ENCODE assay signal across 22 cellular contexts in genomic region chr14:84959796-84960515, GRCh38.
"Had no signal": no experiment of that assay in that cellular context is flagged by ENCODE, and none has a peak within 500 bp of the region (broad histone marks: within the 10 kb centered on the region; RNA-seq: fewer than 3 reads in every experiment).

No MANE protein-coding gene starts in this region.

- H3K27ac ChIP-seq: brain microvascular endothelial cell, epithelial cell of prostate, lower lobe of right lung, psoas muscle, spleen, thoracic aorta, upper lobe of left lung had no signal

- DNase-seq: activated CD4-positive, alpha-beta memory T cell treated with anti-CD3 and anti-CD28 coated beads, Interleukin-2, amount 10 ng/mL, durations not matched to agents 7 days and 5 days; activated CD4-positive, alpha-beta T cell treated with anti-CD3 and anti-CD28 coated beads for 4 hours; activated CD4-positive, CD25-positive, alpha-beta regulatory T cell; activated gamma-delta T cell; brain microvascular endothelial cell; caudate nucleus; effector memory CD8-positive, alpha-beta T cell; heart left ventricle; lower lobe of right lung; natural killer cell; psoas muscle; spleen; stimulated activated CD4-positive, alpha-beta T cell treated with anti-CD3 and anti-CD28 coated beads, Interleukin-4, amount 100 ng/mL, for 1 hour; stimulated activated naive CD4-positive, alpha-beta T cell; T1000; upper lobe of left lung had no signal

- H3K4me1 ChIP-seq: lower lobe of right lung, psoas muscle, right atrium auricular region, spleen, upper lobe of left lung had no signal

- H3K4me3 Mint-ChIP-seq: activated CD4-positive, alpha-beta memory T cell treated with anti-CD3 and anti-CD28 coated beads, Interleukin-2, amount 10 ng/mL, durations not matched to agents 7 days and 5 days; activated naive CD4-positive, alpha-beta T cell treated with anti-CD3 and anti-CD28 coated beads, Interleukin-2, amount 50 U/mL, for 24 hours; dendritic cell treated with granulocyte-macrophage colony-stimulating factor and Interleukin-4, amounts not matched to agents 40 ng/mL and 50 ng/mL, for 4 days; effector memory CD8-positive, alpha-beta T cell; natural killer cell; T-helper 1 cell treated with Interleukin-12 subunit alpha and Interleukin-12 subunit beta and Interleukin-4 antibody, amounts not matched to agents 30 μg/mL and 1 μg/mL, for 36 hours had no signal

- H3K27me3 ChIP-seq: brain microvascular endothelial cell, heart left ventricle, right atrium auricular region, spleen, upper lobe of left lung had no signal

- H3K4me1 Mint-ChIP-seq: activated CD4-positive, alpha-beta memory T cell treated with anti-CD3 and anti-CD28 coated beads, Interleukin-2, amount 10 ng/mL, durations not matched to agents 7 days and 5 days; activated naive CD4-positive, alpha-beta T cell treated with anti-CD3 and anti-CD28 coated beads, Interleukin-2, amount 50 U/mL, for 24 hours; natural killer cell had no signal

- H3K27me3 Mint-ChIP-seq: activated CD4-positive, alpha-beta memory T cell treated with anti-CD3 and anti-CD28 coated beads, Interleukin-2, amount 10 ng/mL, durations not matched to agents 7 days and 5 days; activated naive CD4-positive, alpha-beta T cell treated with anti-CD3 and anti-CD28 coated beads, Interleukin-2, amount 50 U/mL, for 24 hours; dendritic cell treated with granulocyte-macrophage colony-stimulating factor and Interleukin-4, amounts not matched to agents 40 ng/mL and 50 ng/mL, for 4 days; effector memory CD8-positive, alpha-beta T cell had no signal

- ATAC-seq: effector memory CD8-positive, alpha-beta T cell; heart left ventricle; lower lobe of right lung; natural killer cell; psoas muscle had no signal

- H3K9me3 ChIP-seq: lower lobe of right lung, psoas muscle, right atrium auricular region, thoracic aorta, upper lobe of left lung had no signal

- H3K27ac Mint-ChIP-seq: activated CD4-positive, alpha-beta memory T cell treated with anti-CD3 and anti-CD28 coated beads, Interleukin-2, amount 10 ng/mL, durations not matched to agents 7 days and 5 days; activated naive CD4-positive, alpha-beta T cell treated with anti-CD3 and anti-CD28 coated beads, Interleukin-2, amount 50 U/mL, for 24 hours; dendritic cell treated with granulocyte-macrophage colony-stimulating factor and Interleukin-4, amounts not matched to agents 40 ng/mL and 50 ng/mL, for 4 days; effector memory CD8-positive, alpha-beta T cell; natural killer cell; T-helper 1 cell treated with Interleukin-12 subunit alpha and Interleukin-12 subunit beta and Interleukin-4 antibody, amounts not matched to agents 30 μg/mL and 1 μg/mL, for 36 hours had no signal

- H3K4me3 ChIP-seq: heart left ventricle, lower lobe of right lung, psoas muscle, right atrium auricular region, spleen, thoracic aorta, upper lobe of left lung had no signal

- H3K36me3 Mint-ChIP-seq: activated naive CD4-positive, alpha-beta T cell treated with anti-CD3 and anti-CD28 coated beads, Interleukin-2, amount 50 U/mL, for 24 hours; natural killer cell had no signal

- H3K36me3 ChIP-seq: brain microvascular endothelial cell, heart left ventricle, lower lobe of right lung, right atrium auricular region, spleen, thoracic aorta, upper lobe of left lung had no signal
